12 cellular contexts compared by ENCODE assay signal in the genomic region with DNA sequence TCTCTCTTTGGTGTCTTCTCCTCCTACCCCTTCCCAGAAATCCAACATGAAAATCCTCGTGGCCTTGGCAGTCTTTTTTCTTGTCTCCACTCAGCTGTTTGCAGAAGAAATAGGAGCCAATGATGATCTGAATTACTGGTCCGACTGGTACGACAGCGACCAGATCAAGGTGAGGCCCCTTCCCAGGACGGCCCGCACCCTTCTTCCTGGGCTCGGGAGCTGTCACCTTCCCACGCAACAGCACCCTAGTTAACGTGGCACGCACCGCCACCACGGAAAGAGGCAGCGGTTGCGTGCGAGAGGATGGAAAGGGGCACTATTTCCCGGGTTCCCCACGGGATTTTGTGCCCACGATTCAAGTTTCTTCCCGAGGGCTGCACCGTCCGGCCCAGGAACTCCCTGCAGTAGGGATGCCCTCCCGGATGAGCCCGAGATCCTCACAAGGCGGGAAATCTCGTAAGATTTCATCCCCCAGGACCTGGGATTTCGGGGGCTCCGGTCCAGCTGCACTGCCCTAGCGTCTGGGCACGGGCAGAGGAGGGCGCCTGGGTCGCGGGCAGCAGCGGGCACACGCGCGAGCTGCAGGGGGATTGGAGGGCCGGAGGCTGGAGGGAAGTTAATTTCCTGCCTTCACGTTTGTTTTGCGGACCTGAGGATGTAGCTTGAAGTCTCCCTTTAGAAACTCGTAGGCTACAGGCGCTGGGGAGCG. TPM values are rescaled to one million over a fixed set of nuclear protein-coding genes. Genes with fewer than 3 reads are reported as not detected.
DNase-seq lines count a peak whose midpoint lies in the region; ATAC-seq and TF ChIP-seq lines count a peak whose summit lies in the region.
"Had no signal": no experiment of that assay in that cellular context is flagged by ENCODE, and none has a peak within 500 bp of the region (broad histone marks: within the 10 kb centered on the region; RNA-seq: fewer than 3 reads in every experiment).

No MANE protein-coding gene starts in this region.

- intact Hi-C loops in ascending aorta (cut with DNase I) (no loop called here), sigmoid colon (cut with DNase I) (no loop called here)

- DNase-seq in ascending aorta (ENCODE audit: low spot score in 2 of 2) (no peak), iPS-NIHi7 (ENCODE audit: extremely low spot score) (peak; percentile 18), sigmoid colon (no peak), NCI-H226 (no peak), SHP77 (lab: John Stamatoyannopoulos, UW) (no peak)
- DNase-seq: activated CD8-positive, alpha-beta memory T cell treated with anti-CD3 and anti-CD28 coated beads for 24 hours; central memory CD4-positive, alpha-beta T cell; NCI-H774; T-cell had no signal

- no peaks in the 10 kb centered on the region; the same call in 1 of the 2 replicates for H3K4me1 ChIP-seq in HEK293 (ENCODE audit: control insufficient read depth, insufficient read depth, low read length)
- H3K4me1 ChIP-seq in ascending aorta: no peaks in the 10 kb centered on the region
- H3K4me1 ChIP-seq in sigmoid colon: peaks cover 0 to 26% (median 18%) of the 10 kb centered on the region in 4 donors

- no peaks in the 10 kb centered on the region for H3K36me3 ChIP-seq in HEK293 (ENCODE audit: control insufficient read depth in 2 of 2, insufficient read depth in 1 of 2, low read length in 2 of 2)
- no peaks in the 10 kb centered on the region for H3K36me3 ChIP-seq in ascending aorta
- H3K36me3 ChIP-seq in sigmoid colon: no peaks in the 10 kb centered on the region

- no peak for ATAC-seq in GM21526 (IDR thresholded peaks at IDR 0.05; ENCODE audit: low FRiP score, unreplicated experiment)

- POLR2A ChIA-PET in HEK293 (lab: Yijun Ruan, JAX): interaction anchor here (1.0 kb wide), 1 partner anchor 139 kb away, joined by 4 read pairs; the partner anchor contains the start of gene ASNS

- TF ChIP-seq CTCF in HEK293 (tag by site-specific recombination; IDR thresholded peaks at IDR 0.05) (no peak), ascending aorta (IDR thresholded peaks at IDR 0.05) (no peak), sigmoid colon (IDR thresholded peaks at IDR 0.05) (no peak)

- H3K4me3 ChIP-seq in HEK293 (ENCODE audit: low read depth, low read length) (peak overlapping the region; percentile 23), ascending aorta (peak overlapping the region; percentile 26 to 43), sigmoid colon (peak overlapping the region in 3 of 4 donors; percentile 14 to 29 (median 24))

- H3K27me3 ChIP-seq in ascending aorta (no peaks in the 10 kb centered on the region), sigmoid colon (peaks cover 17 to 71% (median 27%) of the 10 kb centered on the region in 3 donors)

- no peak overlapping the region for H3K27ac ChIP-seq in HEK293 (ENCODE audit: extremely low read depth, low read depth, low read length)
- H3K27ac ChIP-seq in ascending aorta: no peak overlapping the region
- H3K27ac ChIP-seq in sigmoid colon: no peak overlapping the region

- WGBS in sigmoid colon, 2 donors: 3 to 5% methylated on average over 42 of the region's 42 CpGs

- H3K9me3 ChIP-seq in HEK293 (ENCODE audit: control insufficient read depth, insufficient read depth, low read depth, low read length): no peaks in the 10 kb centered on the region
- no peaks in the 10 kb centered on the region for H3K9me3 ChIP-seq in ascending aorta
- H3K9me3 ChIP-seq in sigmoid colon: no peaks in the 10 kb centered on the region

- no peak for TF ChIP-seq EP300 in sigmoid colon (IDR thresholded peaks at IDR 0.05)

- CTCF ChIA-PET in HEK293 (lab: Yijun Ruan, JAX): interaction anchor here (1.0 kb wide), 1 partner anchor 103 kb away, joined by 4 read pairs; no protein-coding TSS in a partner anchor

- TF ChIP-seq POLR2A in sigmoid colon (IDR thresholded peaks at IDR 0.05): no peak

TF ChIP-seq in HEK293, 187 proteins besides CTCF, POLR2A, EP300 and RAD21:
- TF ChIP-seq ZBTB20 (tag by site-specific recombination; IDR thresholded peaks at IDR 0.05) (peak; percentile 88), HIC1 (tag by site-specific recombination; IDR thresholded peaks at IDR 0.05) (peak; percentile 45; the same call in 1 of the 2 replicates), ZNF423 (tag by site-specific recombination; IDR thresholded peaks at IDR 0.05) (no peak), ZNF138 (tag by site-specific recombination; IDR thresholded peaks at IDR 0.05; ENCODE audit: borderline replicate concordance) (no peak), ZNF391 (tag by site-specific recombination; IDR thresholded peaks at IDR 0.05; ENCODE audit: borderline replicate concordance, low read depth) (no peak), ZNF777 (tag by site-specific recombination; IDR thresholded peaks at IDR 0.05; ENCODE audit: borderline replicate concordance) (peak; percentile 67; the same call in 1 of the 2 replicates), ZBTB26 (tag by site-specific recombination; optimal IDR thresholded peaks at IDR 0.05) (peak; percentile 48), ZNF169 (tag by site-specific recombination; IDR thresholded peaks at IDR 0.05) (no peak), ZNF398 (tag by site-specific recombination; IDR thresholded peaks at IDR 0.05) (no peak), SCRT2 (tag by site-specific recombination; IDR thresholded peaks at IDR 0.05) (no peak)

RNA-seq across cellular contexts. Expression of gene TAC1, which starts 0.8 kb away (rescaled TPM):
- total RNA-seq in ascending aorta: not detected
- 10 to 100 TPM in 3 of 4 donors, 1 to 10 TPM in 1; 6.9 to 26.8 (median 15.9) TPM for total RNA-seq in sigmoid colon
- 1 to 10 TPM in 1 of 3 donors, under 1 TPM in 1, not detected in 1; 0.60 to 2.9 TPM for polyA plus RNA-seq in sigmoid colon
- total RNA-seq: MCF 10A, T-cell had no signal
